8 cellular contexts compared by ENCODE assay signal in the genomic region with DNA sequence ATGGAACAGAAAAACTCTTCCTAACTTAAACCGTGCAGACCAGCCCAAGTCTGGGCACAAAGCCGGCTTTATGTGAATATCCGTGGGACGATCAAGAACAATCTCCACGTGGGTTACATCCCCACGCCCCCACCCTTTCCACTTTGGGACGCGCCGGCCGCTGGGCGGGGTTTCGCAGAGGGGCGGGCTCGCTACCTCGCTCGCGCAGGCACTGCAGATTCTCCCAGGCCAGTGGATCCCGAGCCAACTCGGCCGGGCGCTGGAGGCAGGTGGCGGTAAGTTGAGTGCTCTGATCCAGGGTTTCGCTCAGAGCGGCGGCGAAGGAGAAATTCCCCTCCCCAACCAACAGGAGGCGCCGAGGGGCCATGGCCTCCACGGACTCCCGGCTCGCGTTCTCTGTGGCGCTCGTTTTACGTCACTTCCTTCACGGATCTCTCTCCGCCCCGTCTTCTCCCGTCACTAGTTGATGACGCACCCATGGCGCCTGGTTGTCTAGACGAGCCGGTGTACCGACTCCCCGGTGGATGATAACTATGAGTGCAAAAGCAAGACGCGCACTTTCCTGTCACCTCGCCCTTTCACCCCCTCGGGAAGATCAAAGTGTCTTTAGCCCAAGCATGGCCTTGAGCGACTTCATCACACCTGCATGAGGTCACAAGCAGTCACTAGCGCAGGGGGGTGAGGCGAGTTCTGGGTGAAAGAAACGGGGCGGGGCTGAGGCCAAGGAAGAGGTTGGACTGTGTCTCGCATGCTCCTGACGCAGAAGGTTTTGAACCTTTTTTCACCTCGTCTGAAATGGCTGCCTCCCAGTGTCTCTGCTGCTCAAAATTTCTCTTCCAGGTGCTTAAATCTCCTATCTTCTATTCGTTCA. TPM values are rescaled to one million over a fixed set of nuclear protein-coding genes. Genes with fewer than 3 reads are reported as not detected.
DNase-seq lines count a peak whose midpoint lies in the region; ATAC-seq and TF ChIP-seq lines count a peak whose summit lies in the region.

A gene with protein sequence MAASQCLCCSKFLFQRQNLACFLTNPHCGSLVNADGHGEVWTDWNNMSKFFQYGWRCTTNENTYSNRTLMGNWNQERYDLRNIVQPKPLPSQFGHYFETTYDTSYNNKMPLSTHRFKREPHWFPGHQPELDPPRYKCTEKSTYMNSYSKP (plus strand): TSS at position 776 of the 871 bp plus-strand sequence. CDS start 20 bp downstream, at position 796.
A gene with protein sequence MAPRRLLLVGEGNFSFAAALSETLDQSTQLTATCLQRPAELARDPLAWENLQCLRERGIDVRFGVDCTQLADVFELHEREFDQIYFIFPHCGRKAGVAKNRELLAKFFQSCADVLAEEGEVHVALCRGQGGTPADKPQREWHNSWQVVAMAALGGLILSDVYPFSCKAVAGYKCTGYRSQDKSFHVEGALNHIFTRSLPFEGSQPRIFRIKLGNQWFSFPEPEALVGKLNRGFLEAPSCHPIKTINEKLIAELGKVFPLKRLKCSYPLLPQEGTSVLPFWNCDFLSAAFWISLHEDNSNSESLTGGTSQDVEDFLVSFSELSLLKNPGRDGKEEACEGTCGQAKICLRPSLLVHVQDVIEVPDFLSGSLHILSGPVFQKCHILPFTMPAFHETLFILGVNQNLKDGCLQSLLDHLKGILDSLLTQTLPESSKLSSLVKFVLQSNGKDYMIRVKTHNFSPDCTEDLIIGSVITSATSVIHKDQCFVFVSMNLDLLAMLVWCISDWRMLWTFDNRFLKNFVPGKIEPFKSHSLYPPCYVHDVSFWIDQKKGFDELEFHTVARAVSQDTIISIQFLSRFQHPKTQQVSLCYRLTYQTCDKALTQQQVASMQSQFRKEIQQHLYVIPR (minus strand): TSS at position 400 of the 871 bp plus-strand sequence. CDS start 33 bp downstream, at position 367.

- H3K36me3 Mint-ChIP-seq in chondrocyte (ENCODE audit: low read depth), result no peaks in the 10 kb centered on the region

- H3K4me1 ChIP-seq in BE2C, result peaks cover 10% of the 10 kb centered on the region; the same call in 1 of the 2 replicates

- TF ChIP-seq CTCF in BE2C (IDR thresholded peaks at IDR 0.05; ENCODE audit: low read depth, low read length), result peak; percentile 84
- TF ChIP-seq CTCF in chondrocyte (IDR thresholded peaks at IDR 0.05), result peak; percentile 94
- peak; percentile 99 for TF ChIP-seq CTCF in kidney epithelial cell (IDR thresholded peaks at IDR 0.05; ENCODE audit: insufficient read depth, low read length, poor library complexity, severe bottlenecking)

- H3K4me3 ChIP-seq in BE2C (ENCODE audit: low read depth, low read length) (peak within 1 kb of the TSS; percentile 90), kidney epithelial cell (ENCODE audit: low read depth, low read length) (peak within 1 kb of the TSS; percentile 75)

- H3K9me3 ChIP-seq in BE2C, result no peaks in the 10 kb centered on the region

- TF ChIP-seq POLR2A in GM19099 (IDR thresholded peaks at IDR 0.05; ENCODE audit: extremely low read depth, insufficient read length, low read depth), result peak; percentile 71

- H3K4me3 Mint-ChIP-seq in chondrocyte (ENCODE audit: unreplicated experiment), result peak within 1 kb of the TSS; percentile 95

- H3K27ac Mint-ChIP-seq in chondrocyte (ENCODE audit: unreplicated experiment), result peak within 1 kb of the TSS; percentile 100

- no peaks in the 10 kb centered on the region for H3K9me3 Mint-ChIP-seq in chondrocyte (ENCODE audit: low read depth)

- DNase-seq in BE2C (peak; percentile 97), NCI-H460 (ENCODE audit: extremely low read depth, low read depth) (peak; percentile 95), chondrocyte (ENCODE audit: low spot score) (peak; percentile 98), kidney epithelial cell (ENCODE audit: low read depth) (peak; percentile 91)
- peak; percentile 86 to 88 for DNase-seq in activated CD4-positive, alpha-beta T cell treated with anti-CD3 and anti-CD28 coated beads for 24 hours (ENCODE audit: low read depth in 2 of 2)
- DNase-seq in stimulated activated CD4-positive, alpha-beta T cell treated with anti-CD3 and anti-CD28 coated beads, Interleukin-15, amount 100 ng/mL, for 48 hours (ENCODE audit: low read depth in 2 of 2), result peak; percentile 93 to 94

- no peaks in the 10 kb centered on the region for H3K27me3 Mint-ChIP-seq in chondrocyte (ENCODE audit: low read depth)

- H3K27me3 ChIP-seq in BE2C, result no peaks in the 10 kb centered on the region
- H3K27me3 ChIP-seq in kidney epithelial cell (ENCODE audit: control insufficient read depth, insufficient read depth, low read length), result no peaks in the 10 kb centered on the region

- H3K36me3 ChIP-seq in BE2C (no peaks in the 10 kb centered on the region), kidney epithelial cell (ENCODE audit: control insufficient read depth, insufficient read depth, low read length) (no peaks in the 10 kb centered on the region)

- peaks cover 11% of the 10 kb centered on the region for H3K4me1 Mint-ChIP-seq in chondrocyte (ENCODE audit: low read depth)

- ATAC-seq in HG03432 (IDR thresholded peaks at IDR 0.05; ENCODE audit: unreplicated experiment), result peak; percentile 91

RNA-seq across cellular contexts. Expression of the first gene that starts in this region (rescaled TPM):
- 24.8 TPM for polyA plus RNA-seq in BE2C (2012; ENCODE audit: insufficient read depth, insufficient read length, low read depth)
- 32.0 and 38.6 TPM in 2 replicates for total RNA-seq in NCI-H460 (2014; rRNA removed; shearing (Covaris generic))
- polyA plus RNA-seq in NCI-H460 (2014; cell fraction: nucleus; rRNA removed), result 2.4 and 5.7 TPM in 2 replicates
- total RNA-seq in chondrocyte (10.2 to 12.7 TPM (median 11.3 TPM) in 3 replicates), kidney epithelial cell (16.8 and 24.8 TPM in 2 replicates)

RNA-seq across cellular contexts. Expression of the second gene that starts in this region (rescaled TPM):
- polyA plus RNA-seq in BE2C (2012; ENCODE audit: insufficient read depth, insufficient read length, low read depth), result 5.7 TPM
- 3.1 and 4.7 TPM in 2 replicates for total RNA-seq in NCI-H460 (2014; rRNA removed; shearing (Covaris generic))
- 2.3 and 5.7 TPM in 2 replicates for polyA plus RNA-seq in NCI-H460 (2014; cell fraction: nucleus; rRNA removed)
- total RNA-seq in chondrocyte, result 1.3 to 2.5 TPM (median 1.6 TPM) in 3 replicates
- 2.7 and 3.7 TPM in 2 replicates for total RNA-seq in kidney epithelial cell

Comparison
In these comparisons a context has a peak if more than half of its experiments do, and no peak if none do; other contexts are left out.
1. Peak in every context shown above with its lines: DNase-seq, ATAC-seq and H3K4me3 ChIP-seq.